Comparison of ENCODE assay signal across 9 cellular contexts in the genomic region with DNA sequence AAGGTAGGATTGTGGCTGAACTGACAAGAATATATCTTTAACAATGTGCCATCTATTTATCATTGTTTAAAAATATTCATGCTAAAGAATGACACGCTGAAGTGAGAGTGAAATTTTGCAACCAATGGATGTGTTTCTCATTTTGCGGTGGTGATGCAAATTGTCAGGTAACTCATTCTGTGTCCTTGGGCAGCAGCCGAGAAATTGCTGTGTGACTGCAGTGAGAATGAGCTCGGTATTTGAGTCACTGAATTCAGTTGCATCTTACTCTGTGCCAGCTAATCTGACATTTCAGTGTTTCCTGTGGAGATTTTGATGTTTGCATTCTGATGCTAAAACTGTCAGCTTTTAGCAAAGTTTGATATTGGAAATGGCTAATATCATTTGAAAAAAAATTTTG. TPM values are rescaled to one million over a fixed set of nuclear protein-coding genes. Genes with fewer than 3 reads are reported as not detected.
DNase-seq lines count a peak whose midpoint lies in the region; ATAC-seq and TF ChIP-seq lines count a peak whose summit lies in the region.
"Had no signal": no experiment of that assay in that cellular context is flagged by ENCODE, and none has a peak within 500 bp of the region (broad histone marks: within the 10 kb centered on the region; RNA-seq: fewer than 3 reads in every experiment).

No MANE protein-coding gene starts in this region.

- peaks cover 2% of the 10 kb centered on the region for H3K36me3 Mint-ChIP-seq in chondrocyte (ENCODE audit: low read depth)

- ATAC-seq in GM21447 (IDR thresholded peaks at IDR 0.05; ENCODE audit: unreplicated experiment) (peak; percentile 97), HG03571 (IDR thresholded peaks at IDR 0.05; ENCODE audit: unreplicated experiment) (peak; percentile 92), upper lobe of right lung (no peak)

- peaks cover under 1% of the 10 kb centered on the region for H3K9me3 Mint-ChIP-seq in chondrocyte (ENCODE audit: low read depth)

- no peak for TF ChIP-seq CTCF in GM10248 (IDR thresholded peaks at IDR 0.05; ENCODE audit: control extremely low read depth, extremely low read depth, low read depth, missing control alignments)
- TF ChIP-seq CTCF in upper lobe of right lung (IDR thresholded peaks at IDR 0.05), result no peak
- TF ChIP-seq CTCF in A673 (conservative IDR thresholded peaks at IDR 0.05; ENCODE audit: low read depth, low read length), result no peak
- TF ChIP-seq CTCF in chondrocyte (IDR thresholded peaks at IDR 0.05), result no peak

- POLR2A ChIA-PET in GM10248 (lab: Yijun Ruan, JAX) (no interaction called here), A673 (lab: Charles Lee; ENCODE audit: low non-redundant PET) (no interaction called here)

- peaks cover 5% of the 10 kb centered on the region for H3K4me1 Mint-ChIP-seq in chondrocyte (ENCODE audit: low read depth)

- H3K27ac Mint-ChIP-seq in chondrocyte (ENCODE audit: unreplicated experiment), result no peak overlapping the region

- H3K27ac ChIP-seq in upper lobe of right lung (no peak overlapping the region), A673 (ENCODE audit: low read depth, low read length, poor library complexity, severe bottlenecking) (no peak overlapping the region)

- no peaks in the 10 kb centered on the region for H3K27me3 Mint-ChIP-seq in chondrocyte (ENCODE audit: low read depth)

- intact Hi-C loops in upper lobe of right lung (cut with DNase I) (no loop called here), A673 (cut with micrococcal nuclease; ENCODE audit: unreplicated experiment) (no loop called here)

- no TSS peak for BruUV-seq in A673 (replicated peaks; lab: Mats Ljungman, UMichigan)

- no peaks in the 10 kb centered on the region for H3K27me3 ChIP-seq in upper lobe of right lung
- H3K27me3 ChIP-seq in A673 (replicated peaks; ENCODE audit: insufficient read depth, low read depth, low read length, poor library complexity), result no peaks in the 10 kb centered on the region

- H3K9me3 ChIP-seq in upper lobe of right lung (no peaks in the 10 kb centered on the region), A673 (ENCODE audit: low read depth, low read length, poor library complexity, severe bottlenecking) (no peaks in the 10 kb centered on the region)

- H3K4me3 Mint-ChIP-seq in chondrocyte (ENCODE audit: unreplicated experiment), result no peak overlapping the region

- no peaks in the 10 kb centered on the region for H3K36me3 ChIP-seq in upper lobe of right lung
- H3K36me3 ChIP-seq in A673 (ENCODE audit: insufficient read depth, low read length, poor library complexity, severe bottlenecking), result no peaks in the 10 kb centered on the region

- H3K4me3 ChIP-seq in upper lobe of right lung, result no peak overlapping the region
- no peak overlapping the region for H3K4me3 ChIP-seq in A673 (ENCODE audit: low read depth, low read length, poor library complexity, severe bottlenecking)

- DNase-seq in GM10248 (ENCODE audit: extremely low spot score) (peak; percentile 49), astrocyte of the hippocampus (ENCODE audit: low read depth, low spot score) (peak; percentile 4), upper lobe of right lung (no peak), A673 (ENCODE audit: low spot score) (no peak), chondrocyte (ENCODE audit: low spot score) (no peak), NCI-H748 treated with DMSO at 0.1 percent for 48 hours (lab: John Stamatoyannopoulos, UW) (no peak)
- DNase-seq: NCI-H2227 treated with DMSO at 0.1 percent for 48 hours had no signal

- H3K4me1 ChIP-seq in upper lobe of right lung, result peaks cover 6% of the 10 kb centered on the region
- H3K4me1 ChIP-seq in A673 (ENCODE audit: insufficient read depth, low read length, poor library complexity, severe bottlenecking), result no peaks in the 10 kb centered on the region

- CTCF ChIA-PET in GM10248 (lab: Yijun Ruan, JAX) (interaction anchor here (1.5 to 1.8 kb wide), 3 partner anchors 14 to 115 kb away, joined by 3 to 6 read pairs (median 5); a partner anchor contains a TSS), A673 (lab: Charles Lee) (no interaction called here)

RNA-seq across cellular contexts. Expression of a gene that starts 28.1 kb away (rescaled TPM):
- total RNA-seq in upper lobe of right lung (14.8 TPM), A673 (2021) (30.0 and 35.8 TPM in 2 replicates), chondrocyte (7.2 to 11.4 TPM (median 9.5 TPM) in 3 replicates)

Comparison
In these comparisons a context has a peak if more than half of its experiments do, and no peak if none do; other contexts are left out.
1. DNase-seq: peak in GM10248 (single experiment) and astrocyte of the hippocampus (single experiment); none in upper lobe of right lung (single experiment), A673 (single experiment), chondrocyte (single experiment) and NCI-H748 treated with DMSO at 0.1 percent for 48 hours (single experiment).